ENCODE assay signal across 12 cellular contexts in the genomic region with DNA sequence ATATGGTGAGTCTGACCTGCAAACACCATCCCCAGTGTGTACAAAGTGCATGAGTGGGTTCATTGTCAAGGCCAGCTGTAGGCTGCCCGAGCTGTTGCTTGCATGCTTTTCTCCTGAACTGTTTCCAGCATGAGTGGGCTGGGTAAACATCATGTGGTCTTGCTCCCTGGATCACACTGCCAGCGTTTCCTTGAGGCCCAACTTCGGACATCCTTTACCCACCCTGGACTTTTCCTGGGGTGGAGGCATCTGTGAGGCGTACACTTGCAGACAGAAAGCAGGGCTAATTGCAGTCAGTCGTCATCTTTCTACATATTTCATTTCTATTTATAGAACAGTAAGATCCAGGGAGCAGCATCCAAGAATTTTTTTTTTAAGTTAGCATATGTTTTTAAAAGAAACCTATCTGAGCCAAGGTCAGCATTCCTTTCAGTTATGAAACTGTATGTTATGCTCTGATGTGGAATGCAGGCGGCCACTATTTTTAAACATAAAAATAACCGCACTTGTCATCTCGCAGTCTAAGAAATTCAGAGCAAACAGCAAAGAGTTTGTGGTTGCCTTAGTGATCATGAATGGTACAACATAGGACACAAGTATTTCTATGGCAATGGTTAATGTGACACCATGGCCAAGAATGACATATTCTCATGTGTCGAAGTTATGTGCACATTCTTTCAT.
A peak's percentile ranks its signal among the peaks of the same experiment; 100 is the strongest.
DNase-seq lines count a peak whose midpoint lies in the region; ATAC-seq and TF ChIP-seq lines count a peak whose summit lies in the region.
"Had no signal": no experiment of that assay in that cellular context is flagged by ENCODE, and none has a peak within 500 bp of the region (broad histone marks: within the 10 kb centered on the region; RNA-seq: fewer than 3 reads in every experiment).

No MANE protein-coding gene starts in this region.

- H3K9me3 Mint-ChIP-seq in osteocyte (ENCODE audit: unreplicated experiment) = no peaks in the 10 kb centered on the region

- H3K9me3 ChIP-seq in AG04450 (ENCODE audit: control insufficient read depth, insufficient read depth, low read length) = no peaks in the 10 kb centered on the region
- no peaks in the 10 kb centered on the region for H3K9me3 ChIP-seq in prostate gland
- H3K9me3 ChIP-seq: BLaER1 had no signal

- intact Hi-C loops in prostate gland (cut with DNase I) = loop anchor here (5.0 kb wide), 1 partner anchor 38 kb away; no protein-coding TSS in a partner anchor

- H3K27me3 Mint-ChIP-seq in osteocyte (ENCODE audit: unreplicated experiment) = no peaks in the 10 kb centered on the region

- CTCF ChIA-PET in AG04450 (lab: Charles Lee) = no interaction called here

- POLR2A ChIA-PET in AG04450 (lab: Yijun Ruan, JAX) = interaction anchor here (0.7 to 0.9 kb wide), 4 partner anchors 18 to 40 kb away, joined by 3 to 6 read pairs (median 3); no protein-coding TSS in a partner anchor

- H3K27ac ChIP-seq in AG04450 (ENCODE audit: low read depth, low read length) = peak overlapping the region; percentile 80
- H3K27ac ChIP-seq in prostate gland = peak overlapping the region in 1 of 2 donors; percentile 32
- H3K27ac ChIP-seq: BLaER1 had no signal

- peaks cover 12% of the 10 kb centered on the region for H3K4me1 Mint-ChIP-seq in osteocyte (ENCODE audit: unreplicated experiment)

- peaks cover 12% of the 10 kb centered on the region for H3K36me3 Mint-ChIP-seq in osteocyte (ENCODE audit: unreplicated experiment)

- DNase-seq in AG04450 (ENCODE audit: low read depth, low spot score) (peak; percentile 89), amniotic stem cell (lab: John Stamatoyannopoulos, UW) (peak; percentile 83), glomerular visceral epithelial cell (ENCODE audit: extremely low spot score) (peak; percentile 90), osteocyte (ENCODE audit: extremely low spot score, unreplicated experiment) (no peak), iPS-NIHi11 (ENCODE audit: low spot score) (no peak), prostate gland (ENCODE audit: low spot score) (no peak)
- DNase-seq in stimulated activated CD4-positive, alpha-beta T cell treated with anti-CD3 and anti-CD28 coated beads, Interleukin-2, amount 100 ng/mL, for 48 hours = no peak
- DNase-seq: activated T-cell treated with anti-CD3 and anti-CD28 coated beads for 4 hours, MM.1S had no signal

- H3K27me3 ChIP-seq in AG04450 (ENCODE audit: control insufficient read depth, insufficient read depth, low read length) (no peaks in the 10 kb centered on the region), prostate gland (replicated peaks; ENCODE audit: insufficient read depth) (no peaks in the 10 kb centered on the region)
- H3K27me3 ChIP-seq: BLaER1 had no signal

- H3K4me3 Mint-ChIP-seq in osteocyte (ENCODE audit: unreplicated experiment) = no peak overlapping the region

- TF ChIP-seq POLR2A in prostate gland (IDR thresholded peaks at IDR 0.05) = no peak

- no peak for ATAC-seq in HG02798 (IDR thresholded peaks at IDR 0.05; ENCODE audit: poor library complexity, unreplicated experiment)

- WGBS in prostate gland = 52% methylated on average over 9 of the region's 9 CpGs

- H3K4me3 ChIP-seq in AG04450 (ENCODE audit: low read depth, low read length) (no peak overlapping the region), prostate gland (no peak overlapping the region)
- H3K4me3 ChIP-seq: BLaER1, skin epidermis had no signal

- H3K4me1 ChIP-seq in prostate gland (replicated peaks) = peaks cover 4% of the 10 kb centered on the region
- H3K4me1 ChIP-seq: BLaER1 had no signal

- peaks cover 0 to under 1% of the 10 kb centered on the region in 2 donors for H3K36me3 ChIP-seq in prostate gland

- TF ChIP-seq CTCF in AG04450 (IDR thresholded peaks at IDR 0.05; ENCODE audit: low read depth, low read length) (no peak), osteocyte (IDR thresholded peaks at IDR 0.05) (no peak), prostate gland (IDR thresholded peaks at IDR 0.05) (no peak)

- H3K27ac Mint-ChIP-seq in osteocyte (ENCODE audit: unreplicated experiment) = peak overlapping the region; percentile 81

Comparison
In these comparisons a context has a peak if more than half of its experiments do, and no peak if none do; other contexts are left out.
1. DNase-seq: peak in AG04450 (single experiment), amniotic stem cell (single experiment) and glomerular visceral epithelial cell (single experiment); none in osteocyte (single experiment), iPS-NIHi11 (single experiment), prostate gland (single experiment) and stimulated activated CD4-positive, alpha-beta T cell treated with anti-CD3 and anti-CD28 coated beads, Interleukin-2, amount 100 ng/mL, for 48 hours (0 of 2).